Comparison of ENCODE assay signal across 22 cellular contexts in genomic region chr22:42664976-42665831, GRCh38. TPM values are rescaled to one million over a fixed set of nuclear protein-coding genes. Genes with fewer than 3 reads are reported as not detected.
A peak's percentile ranks its signal among the peaks of the same experiment; 100 is the strongest.
DNase-seq lines count a peak whose midpoint lies in the region; ATAC-seq and TF ChIP-seq lines count a peak whose summit lies in the region.
"Had no signal": no experiment of that assay in that cellular context is flagged by ENCODE, and none has a peak within 500 bp of the region (broad histone marks: within the 10 kb centered on the region; RNA-seq: fewer than 3 reads in every experiment).

No MANE protein-coding gene starts in this region.

- intact Hi-C loops in sigmoid colon (cut with DNase I): loop anchor here (5.0 kb wide), 1 partner anchor 107 kb away; no protein-coding TSS in a partner anchor

- H3K79me2 ChIP-seq in OCI-LY3 (ENCODE audit: low read length) (no peaks in the 10 kb centered on the region), hepatocyte (no peaks in the 10 kb centered on the region)

- H3K27me3 Mint-ChIP-seq in immature natural killer cell (ENCODE audit: low read depth in 3 of 3): peaks cover 1 to 6% (median 4%) of the 10 kb centered on the region in 3 donors

- H3K9me3 Mint-ChIP-seq in immature natural killer cell: no peaks in the 10 kb centered on the region
- H3K9me3 Mint-ChIP-seq: HFFc6, neural crest cell had no signal

- H3K9me2 ChIP-seq in hepatocyte (replicated peaks; ENCODE audit: insufficient read depth): no peaks in the 10 kb centered on the region

- no peak for TF ChIP-seq EP300 in sigmoid colon (IDR thresholded peaks at IDR 0.05)

- DNase-seq in sigmoid colon: no peak
- DNase-seq in effector CD8-positive, alpha-beta T cell (lab: John Stamatoyannopoulos, UW): no peak
- DNase-seq in immature natural killer cell: no peak
- no peak for DNase-seq in stimulated activated CD4-positive, alpha-beta T cell treated with anti-CD3 and anti-CD28 coated beads, Interleukin-2, amount 100 ng/mL, for 24 hours
- DNase-seq in hepatocyte (ENCODE audit: low spot score): no peak
- DNase-seq: adrenal gland; BE2C; HFFc6; IMR-90; mesendoderm; NCI-H1048; Right ventricle myocardium superior; stimulated activated CD4-positive, alpha-beta T cell treated with anti-CD3 and anti-CD28 coated beads, Interleukin-2, amount 100 ng/mL, for 48 hours had no signal

- no peaks in the 10 kb centered on the region for H3K27me3 ChIP-seq in OCI-LY3 (ENCODE audit: low read depth, low read length)
- H3K27me3 ChIP-seq in sigmoid colon: no peaks in the 10 kb centered on the region
- H3K27me3 ChIP-seq in hepatocyte: no peaks in the 10 kb centered on the region
- H3K27me3 ChIP-seq: adrenal gland, right atrium auricular region, tibial nerve had no signal

- 58% methylated on average over 11 of the region's 11 CpGs for WGBS in sigmoid colon, 2 donors
- 74% methylated on average over 10 of the region's 11 CpGs for WGBS in hepatocyte (ENCODE audit: low lambda C conversion rate, missing lambda C conversion rate)

- TF ChIP-seq POLR2A in sigmoid colon (IDR thresholded peaks at IDR 0.05): no peak

- no peaks in the 10 kb centered on the region for H3K4me1 Mint-ChIP-seq in immature natural killer cell
- H3K4me1 Mint-ChIP-seq: neural crest cell, WTC11 had no signal

- H3K4me3 ChIP-seq in OCI-LY3 (ENCODE audit: low read length): peak overlapping the region; percentile 24
- H3K4me3 ChIP-seq in sigmoid colon: no peak overlapping the region
- no peak overlapping the region for H3K4me3 ChIP-seq in hepatocyte
- H3K4me3 ChIP-seq: adrenal gland, right atrium auricular region, tibial nerve had no signal

- H3K27ac ChIP-seq in OCI-LY3 (ENCODE audit: low read length) (peak overlapping the region; percentile 87), sigmoid colon (peak overlapping the region in 3 of 4 donors; percentile 3 to 52 (median 35)), hepatocyte (no peak overlapping the region)
- H3K27ac ChIP-seq: adrenal gland, right atrium auricular region, tibial nerve had no signal

- ATAC-seq in GM18498 (IDR thresholded peaks at IDR 0.05; ENCODE audit: unreplicated experiment) (peak; percentile 50), GM21381 (IDR thresholded peaks at IDR 0.05; ENCODE audit: unreplicated experiment) (peak; percentile 33)
- ATAC-seq: WTC11 had no signal

- no peaks in the 10 kb centered on the region for H4K20me1 ChIP-seq in OCI-LY3 (ENCODE audit: insufficient read depth, low read length)
- no peaks in the 10 kb centered on the region for H4K20me1 ChIP-seq in hepatocyte (ENCODE audit: insufficient read depth, poor library complexity, severe bottlenecking)

- H3K9me3 ChIP-seq in OCI-LY3 (ENCODE audit: insufficient read depth, low read length): peaks cover 3% of the 10 kb centered on the region; the same call in 1 of the 2 replicates
- no peaks in the 10 kb centered on the region for H3K9me3 ChIP-seq in sigmoid colon
- no peaks in the 10 kb centered on the region for H3K9me3 ChIP-seq in hepatocyte (ENCODE audit: low read depth)
- H3K9me3 ChIP-seq: adrenal gland, BE2C, right atrium auricular region, tibial nerve had no signal

- peak overlapping the region; percentile 10; the same call in 1 of the 2 replicates for H2AFZ ChIP-seq in OCI-LY3 (ENCODE audit: low read depth, low read length)
- no peak overlapping the region for H2AFZ ChIP-seq in hepatocyte

- H3K27ac Mint-ChIP-seq in immature natural killer cell: no peak overlapping the region
- H3K27ac Mint-ChIP-seq: HFFc6, WTC11 had no signal

- no peak overlapping the region for H3K4me3 Mint-ChIP-seq in immature natural killer cell
- H3K4me3 Mint-ChIP-seq: HFFc6, neural crest cell, WTC11 had no signal

- H3K9ac ChIP-seq in OCI-LY3 (ENCODE audit: low read length): peak overlapping the region; percentile 32; the same call in 1 of the 2 replicates

- H3K36me3 Mint-ChIP-seq in immature natural killer cell: no peaks in the 10 kb centered on the region
- H3K36me3 Mint-ChIP-seq: WTC11 had no signal

- H3K4me2 ChIP-seq in OCI-LY3 (ENCODE audit: low read length) (peak overlapping the region; percentile 74), hepatocyte (no peak overlapping the region)

- TF ChIP-seq CTCF in OCI-LY3 (IDR thresholded peaks at IDR 0.05; ENCODE audit: low read depth, low read length) (no peak), sigmoid colon (IDR thresholded peaks at IDR 0.05) (no peak), hepatocyte (IDR thresholded peaks at IDR 0.05; ENCODE audit: poor library complexity) (no peak)

- no peaks in the 10 kb centered on the region for H3K36me3 ChIP-seq in OCI-LY3 (replicated peaks; ENCODE audit: low read depth, low read length)
- no peaks in the 10 kb centered on the region for H3K36me3 ChIP-seq in sigmoid colon
- H3K36me3 ChIP-seq in hepatocyte (replicated peaks; ENCODE audit: insufficient read depth, low read depth): no peaks in the 10 kb centered on the region
- H3K36me3 ChIP-seq: adrenal gland, BE2C, right atrium auricular region, tibial nerve had no signal

- H3K4me1 ChIP-seq in OCI-LY3 (ENCODE audit: low read length) (peaks cover 42% of the 10 kb centered on the region), sigmoid colon (peaks cover 0 to 27% (median 16%) of the 10 kb centered on the region in 4 donors), hepatocyte (ENCODE audit: insufficient read depth) (no peaks in the 10 kb centered on the region)
- H3K4me1 ChIP-seq: BE2C had no signal

RNA-seq across cellular contexts. Expression of gene CYB5R3, which starts 16.0 kb away (rescaled TPM):
- 100 to 1,000 TPM in 2 of 4 donors, 10 to 100 TPM in 2; 71.5 to 156 (median 88.6) TPM for total RNA-seq in sigmoid colon
- 100 to 1,000 TPM in 1 of 3 donors, 10 to 100 TPM in 2; 44.9 to 158 (median 78.7) TPM for polyA plus RNA-seq in sigmoid colon
- polyA plus RNA-seq in immature natural killer cell: 100 to 1,000 TPM in 1 of 3 donors, 10 to 100 TPM in 2; 52.2 to 117 (median 77.7) TPM
- total RNA-seq in hepatocyte: 119 and 136 TPM in 2 replicates
- polyA plus RNA-seq in hepatocyte: 407 and 438 TPM in 2 replicates

RNA-seq across cellular contexts. Expression of gene ATP5MGL, which starts 24.8 kb away (rescaled TPM):
- total RNA-seq in sigmoid colon (under 1 TPM in 1 of 4 donors, not detected in 3; 0.66 TPM), hepatocyte (0.33 TPM in 1 of 2 replicates, not detected in the other)
- polyA plus RNA-seq in sigmoid colon (under 1 TPM in 1 of 3 donors, not detected in 2; 0.25 TPM), immature natural killer cell (under 1 TPM in 1 of 3 donors, not detected in 2; 0.35 TPM), hepatocyte (0.60 TPM in 1 of 2 replicates, not detected in the other)
- total RNA-seq: right atrium auricular region had no signal
- polyA plus RNA-seq: adrenal gland, IMR-90, keratinocyte had no signal

RNA-seq across cellular contexts. Expression of gene POLDIP3, which starts 50.5 kb away (rescaled TPM):
- total RNA-seq in sigmoid colon (10 to 100 TPM; 30.2 to 41.4 (median 34.5) TPM), hepatocyte (31.4 and 39.2 TPM in 2 replicates)
- polyA plus RNA-seq in sigmoid colon (10 to 100 TPM; 25.8 to 45.9 (median 29.6) TPM), immature natural killer cell (10 to 100 TPM; 54.4 to 77.2 (median 73.6) TPM), hepatocyte (39.4 and 40.3 TPM in 2 replicates)

RNA-seq across cellular contexts. Expression of gene A4GALT, which starts 55.5 kb away (rescaled TPM):
- 10 to 100 TPM; 23.5 to 51.0 (median 27.7) TPM for total RNA-seq in sigmoid colon
- 10 to 100 TPM in 2 of 3 donors, 1 to 10 TPM in 1; 1.6 to 17.3 (median 12.6) TPM for polyA plus RNA-seq in sigmoid colon
- 1 to 10 TPM in 1 of 3 donors, under 1 TPM in 1, not detected in 1; 0.38 to 1.1 TPM for polyA plus RNA-seq in immature natural killer cell
- 3.3 and 4.4 TPM in 2 replicates for total RNA-seq in hepatocyte
- polyA plus RNA-seq in hepatocyte: 2.2 and 5.8 TPM in 2 replicates
- total RNA-seq: activated CD8-positive, alpha-beta memory T cell treated with anti-CD3 and anti-CD28 coated beads for 36 hours had no signal
